In genomic region chr2:190129421-190130199, GRCh38 we compare ENCODE assay signal across 29 cellular contexts.
"Had no signal": no experiment of that assay in that cellular context is flagged by ENCODE, and none has a peak within 500 bp of the region (broad histone marks: within the 10 kb centered on the region; RNA-seq: fewer than 3 reads in every experiment).

No MANE protein-coding gene starts in this region.

- H3K4me1 Mint-ChIP-seq: activated B cell treated with CpG ODN at 0.5 μM for 24 hours; activated CD8-positive, alpha-beta memory T cell treated with anti-CD3 and anti-CD28 coated beads, Interleukin-2, amount 10 ng/mL, durations not matched to agents 7 days and 5 days; activated naive CD4-positive, alpha-beta T cell treated with anti-CD3 and anti-CD28 coated beads, Interleukin-2, amount 50 U/mL, for 24 hours; activated naive CD8-positive, alpha-beta T cell treated with anti-CD3 and anti-CD28 coated beads, Interleukin-2, amount 50 U/mL, for 24 hours; endodermal cell; naive B cell; stimulated activated memory B cell treated with anti-CD40 and anti-IgM and Interleukin-4, amounts not matched to agents 10 μg/mL and 1 μg/mL and 100 μg/mL, for 72 hours; stimulated activated naive CD8-positive, alpha-beta T cell treated with anti-CD3 and anti-CD28 coated beads, Interleukin-15, amount 100 ng/mL, for 72 hours had no signal

- H3K4me3 ChIP-seq: heart right ventricle, pancreas, prostate gland, sigmoid colon, upper lobe of left lung, vagina had no signal

- DNase-seq: activated B cell treated with CpG ODN at 0.5 μM for 24 hours; activated CD8-positive, alpha-beta memory T cell treated with anti-CD3 and anti-CD28 coated beads, Interleukin-2, amount 10 ng/mL, durations not matched to agents 7 days and 5 days; activated CD8-positive, alpha-beta T cell treated with anti-CD3 and anti-CD28 coated beads, Interleukin-2, amount 10 ng/mL, durations not matched to agents 7 days and 5 days; activated naive CD8-positive, alpha-beta T cell treated with anti-CD3 and anti-CD28 coated beads, Interleukin-2, amount 50 U/mL, for 24 hours; activated T-cell treated with anti-CD3 and anti-CD28 coated beads, Interleukin-2, amount 50 U/mL, for 48 hours; amygdala; caudate nucleus; endodermal cell; foreskin melanocyte; heart right ventricle; left ventricle myocardium superior; naive B cell; pancreas; retina; sigmoid colon; small intestine; stimulated activated CD4-positive, alpha-beta T cell treated with anti-CD3 and anti-CD28 coated beads, Interleukin-4, amount 100 ng/mL, for 4 hours; stimulated activated CD8-positive, alpha-beta memory T cell treated with anti-CD3 and anti-CD28 coated beads, Interleukin-4, amount 100 ng/mL, for 48 hours; stimulated activated naive CD8-positive, alpha-beta T cell treated with anti-CD3 and anti-CD28 coated beads, Interleukin-15, amount 100 ng/mL, for 72 hours; substantia nigra; upper lobe of left lung had no signal

- H3K36me3 Mint-ChIP-seq: activated CD8-positive, alpha-beta memory T cell treated with anti-CD3 and anti-CD28 coated beads, Interleukin-2, amount 10 ng/mL, durations not matched to agents 7 days and 5 days; activated naive CD4-positive, alpha-beta T cell treated with anti-CD3 and anti-CD28 coated beads, Interleukin-2, amount 50 U/mL, for 24 hours; naive B cell; stimulated activated memory B cell treated with anti-CD40 and anti-IgM and Interleukin-4, amounts not matched to agents 10 μg/mL and 1 μg/mL and 100 μg/mL, for 72 hours had no signal

- H3K27ac Mint-ChIP-seq: activated B cell treated with CpG ODN at 0.5 μM for 24 hours; activated CD8-positive, alpha-beta memory T cell treated with anti-CD3 and anti-CD28 coated beads, Interleukin-2, amount 10 ng/mL, durations not matched to agents 7 days and 5 days; activated CD8-positive, alpha-beta T cell treated with anti-CD3 and anti-CD28 coated beads, Interleukin-2, amount 10 ng/mL, durations not matched to agents 7 days and 5 days; activated naive CD4-positive, alpha-beta T cell treated with anti-CD3 and anti-CD28 coated beads, Interleukin-2, amount 50 U/mL, for 24 hours; activated naive CD8-positive, alpha-beta T cell treated with anti-CD3 and anti-CD28 coated beads, Interleukin-2, amount 50 U/mL, for 24 hours; activated T-helper 2 cell treated with anti-CD3 and anti-CD28 coated beads, Interferon-gamma antibody, Interleukin-2, Interleukin-4, amounts not matched to agents 10 μg/mL and 5 μg/mL and 100 μg/mL, durations not matched to agents 14 hours and 24 hours and 36 hours; endodermal cell; naive B cell; stimulated activated memory B cell treated with anti-CD40 and anti-IgM and Interleukin-4, amounts not matched to agents 10 μg/mL and 1 μg/mL and 100 μg/mL, for 72 hours; stimulated activated naive CD8-positive, alpha-beta T cell treated with anti-CD3 and anti-CD28 coated beads, Interleukin-15, amount 100 ng/mL, for 72 hours; T-helper 2 cell treated with Interferon-gamma antibody and Interleukin-4, amounts not matched to agents 5 μg/mL and 100 μg/mL, for 36 hours had no signal

- ATAC-seq: activated CD8-positive, alpha-beta memory T cell treated with anti-CD3 and anti-CD28 coated beads, Interleukin-2, amount 10 ng/mL, durations not matched to agents 7 days and 5 days; activated CD8-positive, alpha-beta T cell treated with anti-CD3 and anti-CD28 coated beads, Interleukin-2, amount 10 ng/mL, durations not matched to agents 7 days and 5 days; activated naive CD8-positive, alpha-beta T cell treated with anti-CD3 and anti-CD28 coated beads, Interleukin-2, amount 50 U/mL, for 24 hours; esophagus mucosa; heart right ventricle; left ventricle myocardium superior; pancreas; stimulated activated memory B cell treated with anti-CD40 and anti-IgM and Interleukin-4, amounts not matched to agents 10 μg/mL and 1 μg/mL and 100 μg/mL, for 72 hours; stimulated activated naive CD8-positive, alpha-beta T cell treated with anti-CD3 and anti-CD28 coated beads, Interleukin-15, amount 100 ng/mL, for 72 hours had no signal

- H3K9me3 Mint-ChIP-seq: activated B cell treated with CpG ODN at 0.5 μM for 24 hours; activated naive CD4-positive, alpha-beta T cell treated with anti-CD3 and anti-CD28 coated beads, Interleukin-2, amount 50 U/mL, for 24 hours; activated naive CD8-positive, alpha-beta T cell treated with anti-CD3 and anti-CD28 coated beads, Interleukin-2, amount 50 U/mL, for 24 hours; activated T-helper 2 cell treated with anti-CD3 and anti-CD28 coated beads, Interferon-gamma antibody, Interleukin-2, Interleukin-4, amounts not matched to agents 10 μg/mL and 5 μg/mL and 100 μg/mL, durations not matched to agents 14 hours and 24 hours and 36 hours; naive B cell; stimulated activated memory B cell treated with anti-CD40 and anti-IgM and Interleukin-4, amounts not matched to agents 10 μg/mL and 1 μg/mL and 100 μg/mL, for 72 hours; stimulated activated naive CD8-positive, alpha-beta T cell treated with anti-CD3 and anti-CD28 coated beads, Interleukin-15, amount 100 ng/mL, for 72 hours; T-helper 2 cell treated with Interferon-gamma antibody and Interleukin-4, amounts not matched to agents 5 μg/mL and 100 μg/mL, for 36 hours had no signal

- H3K36me3 ChIP-seq: heart right ventricle, pancreas, prostate gland, sigmoid colon, upper lobe of left lung, vagina had no signal

- H3K4me1 ChIP-seq: heart right ventricle, pancreas, prostate gland, upper lobe of left lung had no signal

- H3K27me3 ChIP-seq: heart right ventricle, pancreas, sigmoid colon, upper lobe of left lung, vagina had no signal

- H3K27ac ChIP-seq: heart right ventricle, pancreas, prostate gland, sigmoid colon, upper lobe of left lung, vagina had no signal

- H3K9me3 ChIP-seq: pancreas, prostate gland, sigmoid colon, upper lobe of left lung, vagina had no signal

- H3K4me3 Mint-ChIP-seq: activated B cell treated with CpG ODN at 0.5 μM for 24 hours; activated CD8-positive, alpha-beta memory T cell treated with anti-CD3 and anti-CD28 coated beads, Interleukin-2, amount 10 ng/mL, durations not matched to agents 7 days and 5 days; activated CD8-positive, alpha-beta T cell treated with anti-CD3 and anti-CD28 coated beads, Interleukin-2, amount 10 ng/mL, durations not matched to agents 7 days and 5 days; activated naive CD4-positive, alpha-beta T cell treated with anti-CD3 and anti-CD28 coated beads, Interleukin-2, amount 50 U/mL, for 24 hours; activated naive CD8-positive, alpha-beta T cell treated with anti-CD3 and anti-CD28 coated beads, Interleukin-2, amount 50 U/mL, for 24 hours; endodermal cell; naive B cell; stimulated activated memory B cell treated with anti-CD40 and anti-IgM and Interleukin-4, amounts not matched to agents 10 μg/mL and 1 μg/mL and 100 μg/mL, for 72 hours; stimulated activated naive CD8-positive, alpha-beta T cell treated with anti-CD3 and anti-CD28 coated beads, Interleukin-15, amount 100 ng/mL, for 72 hours; T-helper 2 cell treated with Interferon-gamma antibody and Interleukin-4, amounts not matched to agents 5 μg/mL and 100 μg/mL, for 36 hours had no signal

- H3K27me3 Mint-ChIP-seq: activated B cell treated with CpG ODN at 0.5 μM for 24 hours; activated CD8-positive, alpha-beta memory T cell treated with anti-CD3 and anti-CD28 coated beads, Interleukin-2, amount 10 ng/mL, durations not matched to agents 7 days and 5 days; activated naive CD4-positive, alpha-beta T cell treated with anti-CD3 and anti-CD28 coated beads, Interleukin-2, amount 50 U/mL, for 24 hours; activated naive CD8-positive, alpha-beta T cell treated with anti-CD3 and anti-CD28 coated beads, Interleukin-2, amount 50 U/mL, for 24 hours; naive B cell; stimulated activated memory B cell treated with anti-CD40 and anti-IgM and Interleukin-4, amounts not matched to agents 10 μg/mL and 1 μg/mL and 100 μg/mL, for 72 hours; stimulated activated naive CD8-positive, alpha-beta T cell treated with anti-CD3 and anti-CD28 coated beads, Interleukin-15, amount 100 ng/mL, for 72 hours had no signal

- FAIRE-seq: islet of Langerhans, pancreas, small intestine had no signal
